In the genomic region with DNA sequence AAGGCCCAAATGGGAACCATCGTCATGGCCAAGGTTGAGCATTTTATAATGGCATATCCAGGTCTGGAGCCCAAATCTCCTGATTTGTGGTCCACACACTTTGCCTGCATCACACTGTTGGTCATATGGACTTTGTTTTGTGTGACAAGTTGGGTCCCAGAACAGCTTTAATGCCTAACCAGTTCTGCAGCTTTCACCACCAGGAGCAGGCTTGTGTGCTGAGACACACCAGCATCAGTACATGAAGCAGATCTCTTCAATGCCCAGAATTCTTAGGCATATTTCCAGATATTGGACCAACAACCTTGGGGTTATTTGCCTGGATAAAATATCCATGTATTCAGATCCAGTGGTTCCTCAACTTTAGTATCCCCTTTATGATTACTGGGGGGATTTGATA, we compare ENCODE assay signal across 16 cellular contexts.
A peak's percentile ranks its signal among the peaks of the same experiment; 100 is the strongest.
DNase-seq lines count a peak whose midpoint lies in the region; ATAC-seq and TF ChIP-seq lines count a peak whose summit lies in the region.
"Had no signal": no experiment of that assay in that cellular context is flagged by ENCODE, and none has a peak within 500 bp of the region (broad histone marks: within the 10 kb centered on the region; RNA-seq: fewer than 3 reads in every experiment).

No MANE protein-coding gene starts in this region.

- CTCF ChIA-PET in PC-3 (lab: Charles Lee) = no interaction called here

- H3K4me3 ChIP-seq in PC-3 (ENCODE audit: low read length) (no peak overlapping the region), fibroblast of the aortic adventitia (ENCODE audit: low read depth, low read length) (no peak overlapping the region)
- H3K4me3 ChIP-seq: BLaER1 treated with 17β-estradiol and CSF1 and Interleukin-3, amounts not matched to agents 10 nM and 100 nM had no signal

- H3K27me3 Mint-ChIP-seq in activated T-cell treated with anti-CD3 and anti-CD28 coated beads, Interleukin-2, amount 50 U/mL, for 24 hours = no peaks in the 10 kb centered on the region

- DNase-seq in SIG-M5 treated with dmso at 0.1 percent for 504 hours (lab: John Stamatoyannopoulos, UW; ENCODE audit: unreplicated experiment) (peak; percentile 33), SIG-M5 (lab: John Stamatoyannopoulos, UW) (no peak), PC-3 (peak; percentile 56), fibroblast of the aortic adventitia (ENCODE audit: low read depth) (no peak), NCI-H2029 treated with DMSO at 0.1 percent for 48 hours (lab: John Stamatoyannopoulos, UW) (no peak), superior temporal gyrus (ENCODE audit: extremely low spot score) (no peak), Ammon's horn (ENCODE audit: low spot score) (no peak)
- no peak for DNase-seq in activated T-cell treated with anti-CD3 and anti-CD28 coated beads, Interleukin-2, amount 50 U/mL, for 24 hours
- DNase-seq: CD8-positive, alpha-beta memory T cell; GF-D8; NCI-H1436; NCI-H2029; NCI-H524; SHP77 treated with DMSO at 0.1 percent for 48 hours had no signal

- H3F3A ChIP-seq in PC-3 (ENCODE audit: low read length, unreplicated experiment) = no peaks in the 10 kb centered on the region

- no peak overlapping the region for H3K27ac Mint-ChIP-seq in activated T-cell treated with anti-CD3 and anti-CD28 coated beads, Interleukin-2, amount 50 U/mL, for 24 hours
- H3K27ac Mint-ChIP-seq: CD8-positive, alpha-beta memory T cell had no signal

- no TSS peak for BruUV-seq in PC-3 (replicated peaks; lab: Mats Ljungman, UMichigan)

- H2AFZ ChIP-seq in PC-3 (ENCODE audit: low read length) = no peak overlapping the region

- H3K9me3 ChIP-seq in PC-3 (ENCODE audit: low read length) = no peaks in the 10 kb centered on the region
- H3K9me3 ChIP-seq: BLaER1 treated with 17β-estradiol and CSF1 and Interleukin-3, amounts not matched to agents 10 nM and 100 nM had no signal

- no peaks in the 10 kb centered on the region for H4K20me1 ChIP-seq in PC-3 (ENCODE audit: low read length)
- H4K20me1 ChIP-seq: BLaER1 treated with 17β-estradiol and CSF1 and Interleukin-3, amounts not matched to agents 10 nM and 100 nM had no signal

- no peaks in the 10 kb centered on the region for H3K4me1 Mint-ChIP-seq in activated T-cell treated with anti-CD3 and anti-CD28 coated beads, Interleukin-2, amount 50 U/mL, for 24 hours (ENCODE audit: low read depth)

- H3K27me3 ChIP-seq in PC-3 (ENCODE audit: low read length) = no peaks in the 10 kb centered on the region
- H3K27me3 ChIP-seq: BLaER1 treated with 17β-estradiol and CSF1 and Interleukin-3, amounts not matched to agents 10 nM and 100 nM had no signal

- H3K27ac ChIP-seq in PC-3 (ENCODE audit: low read length) = no peak overlapping the region
- H3K27ac ChIP-seq: BLaER1 treated with 17β-estradiol and CSF1 and Interleukin-3, amounts not matched to agents 10 nM and 100 nM; HL-60 had no signal

- H3K36me3 ChIP-seq in PC-3 (ENCODE audit: low read depth, low read length) = no peaks in the 10 kb centered on the region
- H3K36me3 ChIP-seq: BLaER1 treated with 17β-estradiol and CSF1 and Interleukin-3, amounts not matched to agents 10 nM and 100 nM had no signal

- H3K4me1 ChIP-seq in PC-3 (ENCODE audit: insufficient read depth, low read length) = peaks cover 13% of the 10 kb centered on the region

- H3K9me3 Mint-ChIP-seq in activated T-cell treated with anti-CD3 and anti-CD28 coated beads, Interleukin-2, amount 50 U/mL, for 24 hours = no peaks in the 10 kb centered on the region
- H3K9me3 Mint-ChIP-seq: CD8-positive, alpha-beta memory T cell had no signal

- H3K79me2 ChIP-seq in PC-3 (ENCODE audit: low read length) = no peaks in the 10 kb centered on the region

- intact Hi-C loops in PC-3 (cut with micrococcal nuclease) = no loop called here

- no peaks in the 10 kb centered on the region for H3K36me3 Mint-ChIP-seq in activated T-cell treated with anti-CD3 and anti-CD28 coated beads, Interleukin-2, amount 50 U/mL, for 24 hours (ENCODE audit: low read depth)

- no peak overlapping the region for H3K4me2 ChIP-seq in PC-3 (ENCODE audit: low read length)
- H3K4me2 ChIP-seq: BLaER1 treated with 17β-estradiol and CSF1 and Interleukin-3, amounts not matched to agents 10 nM and 100 nM had no signal

- no peak for ATAC-seq in PC-3

- no peak overlapping the region for H3K4me3 Mint-ChIP-seq in activated T-cell treated with anti-CD3 and anti-CD28 coated beads, Interleukin-2, amount 50 U/mL, for 24 hours
- H3K4me3 Mint-ChIP-seq: CD8-positive, alpha-beta memory T cell had no signal

- no peak overlapping the region for H3K9ac ChIP-seq in PC-3 (ENCODE audit: low read length)
- H3K9ac ChIP-seq: BLaER1 treated with 17β-estradiol and CSF1 and Interleukin-3, amounts not matched to agents 10 nM and 100 nM had no signal

- POLR2A ChIA-PET in PC-3 (lab: Charles Lee; ENCODE audit: unreplicated experiment) = no interaction called here

- no peaks in the 10 kb centered on the region for H3K9me2 ChIP-seq in PC-3 (replicated peaks; ENCODE audit: low read length)

- TF ChIP-seq CTCF in PC-3 (conservative IDR thresholded peaks at IDR 0.05; ENCODE audit: low read depth, low read length) (no peak), fibroblast of the aortic adventitia (IDR thresholded peaks at IDR 0.05; ENCODE audit: insufficient read depth, low read length) (peak; percentile 11)

Comparison
In these comparisons a context has a peak if more than half of its experiments do, and no peak if none do; other contexts are left out.
1. DNase-seq: peak in SIG-M5 treated with dmso at 0.1 percent for 504 hours (single experiment) and PC-3 (single experiment); none in SIG-M5 (single experiment), fibroblast of the aortic adventitia (single experiment), NCI-H2029 treated with DMSO at 0.1 percent for 48 hours (single experiment), superior temporal gyrus (single experiment), Ammon's horn (single experiment) and activated T-cell treated with anti-CD3 and anti-CD28 coated beads, Interleukin-2, amount 50 U/mL, for 24 hours (single experiment).